Comparison of ENCODE assay signal across 1 cellular context in the genomic region with DNA sequence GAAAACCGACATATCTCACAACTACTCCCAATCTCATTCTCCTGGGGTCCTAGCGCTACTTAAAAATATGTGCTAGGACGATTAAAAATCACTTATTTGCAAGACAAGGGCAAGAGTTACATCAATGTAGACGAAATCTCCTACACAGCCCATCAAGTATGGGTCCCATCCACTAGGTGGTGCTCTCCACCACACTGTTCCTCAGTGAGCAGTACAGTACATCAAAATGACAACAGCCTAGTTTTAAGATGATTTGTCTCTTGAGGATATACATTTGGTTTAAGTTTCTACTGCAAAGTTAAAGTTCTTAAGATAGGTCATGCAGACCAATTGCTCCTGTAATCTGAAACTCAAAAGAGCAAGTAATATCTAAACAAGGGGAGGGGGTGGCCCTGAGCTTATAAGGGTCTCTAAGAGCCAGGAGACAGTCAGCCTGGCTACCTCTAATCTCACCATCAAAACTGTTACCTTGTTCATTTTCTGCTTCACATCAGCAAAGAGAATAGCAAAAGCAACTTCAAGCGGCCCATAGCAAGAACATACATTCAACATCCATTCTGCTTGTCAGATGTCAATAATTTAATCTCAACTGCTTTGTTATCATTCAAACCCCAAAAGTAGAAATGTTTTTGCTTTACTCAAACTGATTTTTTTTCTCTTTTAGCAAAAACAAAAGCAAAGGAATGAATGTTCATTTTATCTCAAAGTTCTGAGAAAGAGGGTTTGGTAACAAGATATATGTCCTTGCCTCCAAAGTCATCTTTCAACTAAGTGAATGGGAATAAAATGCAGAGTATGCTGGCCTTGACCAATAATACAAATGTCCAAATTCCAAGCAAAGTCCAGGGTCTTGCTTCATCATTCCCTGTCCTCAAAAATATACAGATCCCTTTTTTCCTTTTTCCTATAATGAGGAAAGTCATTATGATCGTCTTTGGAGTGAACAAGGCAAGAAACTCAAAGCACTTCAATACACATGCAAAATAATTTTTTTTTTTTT.
A peak's percentile ranks its signal among the peaks of the same experiment; 100 is the strongest.
TF ChIP-seq lines count a peak whose summit lies in the region.

No MANE protein-coding gene starts in this region.

TF ChIP-seq in HEK293, 187 proteins besides CTCF, POLR2A, EP300 and RAD21 (continued from another document):
- 0 out of 2 replicates have a peak, but pooled peaks have one; percentile 32 for TF ChIP-seq TCF7L2 (IDR thresholded peaks at IDR 0.05; ENCODE audit: borderline replicate concordance, low read depth, low read length)
- no peak for TF ChIP-seq ZNF624 (tag by site-specific recombination; IDR thresholded peaks at IDR 0.05)
- TF ChIP-seq PBX3 (CRISPR knock-in tag; IDR thresholded peaks at IDR 0.05): no peak
- no peak for TF ChIP-seq ZNF37A (tag by site-specific recombination; IDR thresholded peaks at IDR 0.05)
- no peak for TF ChIP-seq ZNF704 (tag by site-specific recombination; IDR thresholded peaks at IDR 0.05)
- no peak for TF ChIP-seq ZNF670 (tag by site-specific recombination; IDR thresholded peaks at IDR 0.05; ENCODE audit: low read depth)
- TF ChIP-seq TRIM28 (IDR thresholded peaks at IDR 0.05; ENCODE audit: borderline replicate concordance, low read length): peak; percentile 39; the same call in 1 of the 2 replicates
- TF ChIP-seq OSR2 (tag by site-specific recombination; IDR thresholded peaks at IDR 0.05): no peak
- TF ChIP-seq, protein P1, sequence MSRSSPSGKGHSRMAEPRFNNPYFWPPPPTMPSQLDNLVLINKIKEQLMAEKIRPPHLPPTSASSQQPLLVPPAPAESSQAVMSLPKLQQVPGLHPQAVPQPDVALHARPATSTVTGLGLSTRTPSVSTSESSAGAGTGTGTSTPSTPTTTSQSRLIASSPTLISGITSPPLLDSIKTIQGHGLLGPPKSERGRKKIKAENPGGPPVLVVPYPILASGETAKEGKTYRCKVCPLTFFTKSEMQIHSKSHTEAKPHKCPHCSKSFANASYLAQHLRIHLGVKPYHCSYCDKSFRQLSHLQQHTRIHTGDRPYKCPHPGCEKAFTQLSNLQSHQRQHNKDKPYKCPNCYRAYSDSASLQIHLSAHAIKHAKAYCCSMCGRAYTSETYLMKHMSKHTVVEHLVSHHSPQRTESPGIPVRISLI (tag by site-specific recombination; IDR thresholded peaks at IDR 0.05): 0 out of 2 replicates have a peak, but pooled peaks have one; percentile 59
- peak; percentile 53; the same call in 1 of the 2 replicates for TF ChIP-seq FEZF1 (tag by site-specific recombination; IDR thresholded peaks at IDR 0.05)
